ENCODE assay signal across 8 cellular contexts in the genomic region with DNA sequence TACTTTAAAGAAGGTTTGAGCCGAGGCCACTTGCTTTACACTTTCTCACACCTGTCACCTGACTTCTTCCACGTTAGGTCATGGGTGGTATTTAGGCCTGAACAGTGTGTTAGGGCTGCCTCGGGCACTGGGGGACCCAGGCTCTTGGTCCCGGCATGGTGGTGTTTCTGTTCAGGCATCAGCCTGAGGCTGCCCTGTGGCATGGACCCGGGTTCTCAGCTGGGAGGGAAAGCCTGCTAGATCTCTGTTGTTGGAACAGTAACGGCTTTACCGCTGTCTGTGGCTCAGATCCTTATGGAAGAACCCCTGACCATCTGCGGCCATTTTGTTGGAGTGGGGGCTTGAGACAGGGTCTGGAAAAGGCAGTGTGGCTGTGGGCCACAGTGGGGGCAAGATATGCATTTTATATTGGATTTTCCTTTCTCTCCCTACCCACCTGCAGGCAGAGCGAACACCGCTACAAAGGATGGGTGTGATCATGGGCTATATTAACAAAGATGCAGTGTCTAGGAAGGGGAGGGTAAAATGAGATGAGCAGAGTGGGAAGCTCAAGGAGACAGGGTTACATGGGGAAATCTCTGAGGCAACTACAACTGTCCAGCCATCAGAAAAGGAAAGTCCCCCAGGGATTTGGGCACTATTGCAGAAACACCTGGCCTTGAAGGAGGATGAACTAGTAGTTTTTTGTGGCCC. TPM values are rescaled to one million over a fixed set of nuclear protein-coding genes. Genes with fewer than 3 reads are reported as not detected.
DNase-seq lines count a peak whose midpoint lies in the region; ATAC-seq, FAIRE-seq and TF ChIP-seq lines count a peak whose summit lies in the region.

No MANE protein-coding gene starts in this region.

- ATAC-seq in HepG2: no peak
- ATAC-seq in right lobe of liver: no peak
- ATAC-seq in GM19351 (IDR thresholded peaks at IDR 0.05; ENCODE audit: unreplicated experiment): no peak
- no peak for ATAC-seq in aorta (ENCODE audit: low FRiP score)
- ATAC-seq in HG02981 (IDR thresholded peaks at IDR 0.05; ENCODE audit: unreplicated experiment): no peak

- H3K9ac ChIP-seq in HepG2 (ENCODE audit: insufficient read depth, low read depth, low read length): no peak overlapping the region
- H3K9ac ChIP-seq in keratinocyte (ENCODE audit: control insufficient read depth, extremely low read depth, insufficient read depth, low read length): no peak overlapping the region

- H3K4me3 ChIP-seq in HepG2 (replicated peaks in 1 of 3; ENCODE audit: insufficient read depth in 1 of 3, low read depth in 2 of 3, low read length in 3 of 3): peak overlapping the region; percentile 62 to 71 (median 71); a peak in 3 of 6 replicates
- H3K4me3 ChIP-seq in right lobe of liver: no peak overlapping the region
- H3K4me3 ChIP-seq in keratinocyte (ENCODE audit: control insufficient read depth in 2 of 3, extremely low read depth in 1 of 3, insufficient read depth in 2 of 3, low read depth in 1 of 3, low read length in 3 of 3): no peak overlapping the region
- no peak overlapping the region for H3K4me3 ChIP-seq in aorta (ENCODE audit: low read length in 2 of 2)

- H2AFZ ChIP-seq in HepG2 (ENCODE audit: low read length): peak overlapping the region; percentile 25
- no peak overlapping the region for H2AFZ ChIP-seq in keratinocyte (ENCODE audit: control insufficient read depth, low read length)

- TF ChIP-seq CTCF in HepG2 (CRISPR knock-in tag; IDR thresholded peaks at IDR 0.05) (no peak), right lobe of liver (IDR thresholded peaks at IDR 0.05) (no peak), VCaP (conservative IDR thresholded peaks at IDR 0.05) (no peak), keratinocyte (optimal IDR thresholded peaks at IDR 0.05 in 1 of 3, IDR thresholded peaks at IDR 0.05 in 1 of 3, conservative IDR thresholded peaks at IDR 0.05 in 1 of 3; ENCODE audit: extremely low read depth in 1 of 3, insufficient read depth in 2 of 3, low read length in 3 of 3) (no peak)

- FAIRE-seq in HepG2 (lab: Jason Lieb, UNC): no peak
- no peak for FAIRE-seq in keratinocyte (lab: Jason Lieb, UNC)

- H3K9me1 ChIP-seq in keratinocyte (ENCODE audit: control insufficient read depth, extremely low read depth, insufficient read depth, low read length): no peaks in the 10 kb centered on the region

- intact Hi-C loops in HepG2 (cut with micrococcal nuclease; ENCODE audit: unreplicated experiment): no loop called here
- intact Hi-C loops in right lobe of liver (cut with DNase I): loop anchor here in 1 of 2 donors (5.0 kb wide), 1 partner anchor 112 kb away; no protein-coding TSS in a partner anchor
- intact Hi-C loops in aorta (cut with DNase I): no loop called here

- H3K4me1 ChIP-seq in HepG2 (ENCODE audit: insufficient read depth, low read length) (0 out of 2 replicates have a peak, but pooled peaks cover 5% of the 10 kb centered on the region), right lobe of liver (no peaks in the 10 kb centered on the region), keratinocyte (ENCODE audit: control insufficient read depth, extremely low read depth, insufficient read depth, low read length) (no peaks in the 10 kb centered on the region), aorta (ENCODE audit: control insufficient read depth in 1 of 2, insufficient read depth in 2 of 2, low read length in 2 of 2) (no peaks in the 10 kb centered on the region)

- H3K27ac ChIP-seq in HepG2 (ENCODE audit: extremely low read length, insufficient read depth, low read length) (no peak overlapping the region), right lobe of liver (no peak overlapping the region), VCaP (peak overlapping the region; percentile 77), keratinocyte (ENCODE audit: control insufficient read depth, insufficient read depth, low read length) (no peak overlapping the region), aorta (ENCODE audit: low read depth in 1 of 2, low read length in 2 of 2) (no peak overlapping the region)

- 32% methylated on average over 7 of the region's 10 CpGs for WGBS in HepG2 (ENCODE audit: low lambda C conversion rate)
- WGBS in right lobe of liver (ENCODE audit: insufficient coverage, low coverage, low lambda C conversion rate, missing lambda C conversion rate): 47% methylated on average over 5 of the region's 10 CpGs
- 69 to 70% methylated on average over 10 of the region's 10 CpGs for WGBS in aorta, 2 donors

- H3K79me2 ChIP-seq in HepG2 (ENCODE audit: insufficient read depth, low read length): no peaks in the 10 kb centered on the region
- H3K79me2 ChIP-seq in keratinocyte (ENCODE audit: control insufficient read depth, insufficient read depth, low read length): no peaks in the 10 kb centered on the region

- TF ChIP-seq EP300 in HepG2 (IDR thresholded peaks at IDR 0.05; ENCODE audit: low read depth in 2 of 2, low read length in 2 of 2) (no peak), HepG2 (CRISPR knock-in tag; IDR thresholded peaks at IDR 0.05; ENCODE audit: borderline replicate concordance) (no peak)

- H3K9me3 ChIP-seq in HepG2 (ENCODE audit: low read length): no peaks in the 10 kb centered on the region
- no peaks in the 10 kb centered on the region for H3K9me3 ChIP-seq in right lobe of liver
- H3K9me3 ChIP-seq in keratinocyte (ENCODE audit: control insufficient read depth, low read depth, low read length): no peaks in the 10 kb centered on the region
- H3K9me3 ChIP-seq in aorta (ENCODE audit: control insufficient read depth, low read length): no peaks in the 10 kb centered on the region

- dilution Hi-C loops in keratinocyte (cut with MboI; ENCODE audit: extremely low pct_ligation_motif_present, low sequenced_read_pairs): no loop called here

- in situ Hi-C loops in HepG2 (cut with HindIII; ENCODE audit: extremely low pct_ligation_motif_present, low pct_unique_long_range_greater_than_20kb): no loop called here

- H3K4me2 ChIP-seq in HepG2 (ENCODE audit: low read depth, low read length) (peak overlapping the region; percentile 81), keratinocyte (ENCODE audit: control insufficient read depth, extremely low read depth, insufficient read depth, low read depth, low read length) (peak overlapping the region; percentile 58)

- H3K27me3 ChIP-seq in HepG2 (ENCODE audit: control insufficient read depth in 1 of 2, insufficient read depth in 2 of 2, low read length in 2 of 2) (peaks cover 0 to 24% of the 10 kb centered on the region in 2 experiments; a peak in 4 of 5 replicates), right lobe of liver (no peaks in the 10 kb centered on the region), keratinocyte (ENCODE audit: control insufficient read depth, extremely low read depth, insufficient read depth, low read length) (peaks cover 13% of the 10 kb centered on the region), aorta (ENCODE audit: control insufficient read depth in 1 of 2, insufficient read depth in 2 of 2, low read length in 1 of 2) (no peaks in the 10 kb centered on the region)

- CTCF ChIA-PET in HepG2 (lab: Yijun Ruan, JAX; ENCODE audit: low intra/inter-chr PET ratio, low total read pairs): interaction anchor here (1.7 to 2.0 kb wide), 3 partner anchors 84 to 138 kb away, joined by 5 to 14 read pairs (median 8); no protein-coding TSS in a partner anchor

- TF ChIP-seq RAD21 in HepG2 (CRISPR knock-in tag; IDR thresholded peaks at IDR 0.05): no peak

- no peak for TF ChIP-seq POLR2A in HepG2 (IDR thresholded peaks at IDR 0.05; ENCODE audit: insufficient read depth in 1 of 2, low read depth in 2 of 2, low read length in 2 of 2)
- no peak for TF ChIP-seq POLR2A in right lobe of liver (IDR thresholded peaks at IDR 0.05)

- H4K20me1 ChIP-seq in HepG2 (ENCODE audit: insufficient read depth, low read length): no peaks in the 10 kb centered on the region
- no peaks in the 10 kb centered on the region for H4K20me1 ChIP-seq in keratinocyte (ENCODE audit: control insufficient read depth, extremely low read depth, insufficient read depth, low read length)

- DNase-seq in HepG2 (ENCODE audit: low spot score): no peak
- no peak for DNase-seq in right lobe of liver
- no peak for DNase-seq in keratinocyte (ENCODE audit: low read depth, low spot score)
- no peak for DNase-seq in aorta
- DNase-seq in epidermal melanocyte (ENCODE audit: insufficient read length, low spot score): no peak

- H3K36me3 ChIP-seq in HepG2 (replicated peaks in 1 of 2; ENCODE audit: control insufficient read depth in 1 of 2, insufficient read depth in 2 of 2, low read length in 2 of 2): no peaks in the 10 kb centered on the region
- H3K36me3 ChIP-seq in right lobe of liver: no peaks in the 10 kb centered on the region
- no peaks in the 10 kb centered on the region for H3K36me3 ChIP-seq in keratinocyte (ENCODE audit: control insufficient read depth in 2 of 2, extremely low read depth in 1 of 2, insufficient read depth in 2 of 2, low read length in 2 of 2)
- H3K36me3 ChIP-seq in aorta (ENCODE audit: control insufficient read depth in 1 of 2, insufficient read depth in 2 of 2, low read length in 1 of 2): no peaks in the 10 kb centered on the region

- POLR2A ChIA-PET in HepG2 (lab: Yijun Ruan, JAX): no interaction called here

- BruUV-seq in HepG2 (replicated peaks; lab: Mats Ljungman, UMichigan): no TSS peak

RNA-seq across cellular contexts. Expression of a gene that starts 1.6 kb away (rescaled TPM):
- total RNA-seq in HepG2 (2016; rRNA removed; fragmentation: Illumina TruSeq; extraction: Trizol) (0.81 and 1.6 TPM in 2 replicates), right lobe of liver (1 to 10 TPM in 5 of 6 experiments, under 1 TPM in 1; 0.93 to 3.7 (median 2.0) TPM), aorta (1 to 10 TPM; 1.0 to 1.3 TPM)
- 0.40 and 0.53 TPM in 2 replicates for total RNA-seq in HepG2 (2016; cell fraction: cytosol; rRNA removed; fragmentation: Illumina TruSeq; extraction: Trizol; ENCODE audit: low read depth)
- total RNA-seq in HepG2 (2016; cell fraction: insoluble cytoplasmic fraction; rRNA removed; fragmentation: Illumina TruSeq; extraction: Trizol): 0.82 and 1.2 TPM in 2 replicates
- total RNA-seq in HepG2 (2016; cell fraction: membrane; rRNA removed; fragmentation: Illumina TruSeq; extraction: Trizol): 0.83 and 1.3 TPM in 2 replicates
- 0.50 and 0.65 TPM in 2 replicates for total RNA-seq in HepG2 (2016; cell fraction: nucleus; rRNA removed; fragmentation: Illumina TruSeq; extraction: Trizol)
- polyA plus RNA-seq in HepG2 (2011; rRNA removed) (0.38 and 0.52 TPM in 2 replicates), keratinocyte (0.03 TPM in 1 of 3 replicates, not detected in the others), aorta (1 to 10 TPM; 1.6 to 3.8 TPM)
- 0.43 and 0.56 TPM in 2 replicates for polyA plus RNA-seq in HepG2 (2011; cell fraction: cytosol; rRNA removed)
- polyA plus RNA-seq in HepG2 (2011; cell fraction: nucleus; rRNA removed): 0.82 and 0.85 TPM in 2 replicates
- polyA plus RNA-seq in HepG2 (2012): 0.79 and 0.97 TPM in 2 replicates
- 0.18 and 0.51 TPM in 2 replicates for polyA plus RNA-seq in HepG2 (2016; cell fraction: cytosol; fragmentation: Illumina TruSeq; extraction: Trizol; ENCODE audit: low read depth)
- polyA plus RNA-seq in HepG2 (2016; cell fraction: insoluble cytoplasmic fraction; fragmentation: Illumina TruSeq; extraction: Trizol; ENCODE audit: low read depth): 0.80 and 0.87 TPM in 2 replicates
- 0.63 and 0.69 TPM in 2 replicates for polyA plus RNA-seq in HepG2 (2016; cell fraction: membrane; fragmentation: Illumina TruSeq; extraction: Trizol; ENCODE audit: low read depth)
- polyA plus RNA-seq in HepG2 (2016; cell fraction: nucleus; fragmentation: Illumina TruSeq; extraction: Trizol; ENCODE audit: insufficient read depth, low read depth): 1.6 and 1.8 TPM in 2 replicates
- polyA minus RNA-seq in HepG2 (2011; rRNA and poly(A)+ RNA removed; ENCODE audit: low replicate concordance): 1.8 and 4.9 TPM in 2 replicates
- polyA minus RNA-seq in HepG2 (2011; cell fraction: cytosol; rRNA and poly(A)+ RNA removed): 0.49 and 1.8 TPM in 2 replicates
- 0.26 and 0.75 TPM in 2 replicates for polyA minus RNA-seq in HepG2 (2011; cell fraction: nucleus; rRNA and poly(A)+ RNA removed)
- not detected for polyA plus RNA-seq in keratinocyte (2011; ENCODE audit: low read depth)
- not detected in 2 replicates for polyA plus RNA-seq in keratinocyte (2011; cell fraction: cytosol; rRNA removed)
- not detected in 2 replicates for polyA plus RNA-seq in keratinocyte (2011; cell fraction: nucleus; rRNA removed)
- 0.10 and 0.11 TPM in 2 replicates for polyA plus RNA-seq in keratinocyte (2012; ENCODE audit: low replicate concordance)
- polyA minus RNA-seq in keratinocyte: not detected in 3 replicates
- polyA minus RNA-seq in keratinocyte (2011; cell fraction: cytosol; rRNA and poly(A)+ RNA removed): not detected
- not detected in 2 replicates for polyA minus RNA-seq in keratinocyte (2011; cell fraction: nucleus; rRNA and poly(A)+ RNA removed)

RNA-seq across cellular contexts. Expression of a gene that starts 38.5 kb away (rescaled TPM):
- 16.9 and 25.1 TPM in 2 replicates for total RNA-seq in HepG2 (2016; rRNA removed; fragmentation: Illumina TruSeq; extraction: Trizol)
- total RNA-seq in HepG2 (2016; cell fraction: cytosol; rRNA removed; fragmentation: Illumina TruSeq; extraction: Trizol; ENCODE audit: low read depth): 1.7 and 1.8 TPM in 2 replicates
- 17.1 and 23.6 TPM in 2 replicates for total RNA-seq in HepG2 (2016; cell fraction: insoluble cytoplasmic fraction; rRNA removed; fragmentation: Illumina TruSeq; extraction: Trizol)
- 6.6 and 7.3 TPM in 2 replicates for total RNA-seq in HepG2 (2016; cell fraction: membrane; rRNA removed; fragmentation: Illumina TruSeq; extraction: Trizol)
- total RNA-seq in HepG2 (2016; cell fraction: nucleus; rRNA removed; fragmentation: Illumina TruSeq; extraction: Trizol): 47.1 and 51.5 TPM in 2 replicates
- 16.1 and 16.7 TPM in 2 replicates for polyA plus RNA-seq in HepG2 (2011; rRNA removed)
- 6.1 and 8.8 TPM in 2 replicates for polyA plus RNA-seq in HepG2 (2011; cell fraction: cytosol; rRNA removed)
- 25.7 and 29.3 TPM in 2 replicates for polyA plus RNA-seq in HepG2 (2011; cell fraction: nucleus; rRNA removed)
- 13.9 and 15.6 TPM in 2 replicates for polyA plus RNA-seq in HepG2 (2012)
- polyA plus RNA-seq in HepG2 (2016; cell fraction: cytosol; fragmentation: Illumina TruSeq; extraction: Trizol; ENCODE audit: low read depth): 0.36 and 0.37 TPM in 2 replicates
- polyA plus RNA-seq in HepG2 (2016; cell fraction: insoluble cytoplasmic fraction; fragmentation: Illumina TruSeq; extraction: Trizol; ENCODE audit: low read depth): 4.3 and 4.5 TPM in 2 replicates
- 0.42 and 0.73 TPM in 2 replicates for polyA plus RNA-seq in HepG2 (2016; cell fraction: membrane; fragmentation: Illumina TruSeq; extraction: Trizol; ENCODE audit: low read depth)
- 41.4 and 45.9 TPM in 2 replicates for polyA plus RNA-seq in HepG2 (2016; cell fraction: nucleus; fragmentation: Illumina TruSeq; extraction: Trizol; ENCODE audit: insufficient read depth, low read depth)
- polyA minus RNA-seq in HepG2 (2011; rRNA and poly(A)+ RNA removed; ENCODE audit: low replicate concordance): 26.3 and 35.1 TPM in 2 replicates
- polyA minus RNA-seq in HepG2 (2011; cell fraction: cytosol; rRNA and poly(A)+ RNA removed): 24.1 and 35.0 TPM in 2 replicates
- polyA minus RNA-seq in HepG2 (2011; cell fraction: nucleus; rRNA and poly(A)+ RNA removed): 50.6 and 66.1 TPM in 2 replicates
- 1 to 10 TPM in 3 of 6 experiments, under 1 TPM in 3; 0.15 to 3.2 (median 1.0) TPM for total RNA-seq in right lobe of liver
- 3.2 to 3.9 TPM (median 3.5 TPM) in 3 replicates for polyA plus RNA-seq in keratinocyte
- polyA plus RNA-seq in keratinocyte (2011; ENCODE audit: low read depth): 1.3 TPM
- polyA plus RNA-seq in keratinocyte (2011; cell fraction: cytosol; rRNA removed): 1.2 and 1.4 TPM in 2 replicates
- 9.6 TPM in 2 replicates for polyA plus RNA-seq in keratinocyte (2011; cell fraction: nucleus; rRNA removed)
- 1.6 and 2.2 TPM in 2 replicates for polyA plus RNA-seq in keratinocyte (2012; ENCODE audit: low replicate concordance)
- polyA minus RNA-seq in keratinocyte: 4.6 to 9.3 TPM (median 6.4 TPM) in 3 replicates
- polyA minus RNA-seq in keratinocyte (2011; cell fraction: cytosol; rRNA and poly(A)+ RNA removed): 4.8 TPM
- polyA minus RNA-seq in keratinocyte (2011; cell fraction: nucleus; rRNA and poly(A)+ RNA removed): 9.8 and 15.9 TPM in 2 replicates
- 1 to 10 TPM; 2.9 to 3.2 TPM for total RNA-seq in aorta
- polyA plus RNA-seq in aorta: under 1 TPM; 0.38 to 0.74 TPM

Comparison
In these comparisons a context has a peak if more than half of its experiments do, and no peak if none do; other contexts are left out.
1. H3K4me3 ChIP-seq: peak in HepG2 (3 of 3); none in right lobe of liver (0 of 3), keratinocyte (0 of 3) and aorta (0 of 2).